In the genomic region with DNA sequence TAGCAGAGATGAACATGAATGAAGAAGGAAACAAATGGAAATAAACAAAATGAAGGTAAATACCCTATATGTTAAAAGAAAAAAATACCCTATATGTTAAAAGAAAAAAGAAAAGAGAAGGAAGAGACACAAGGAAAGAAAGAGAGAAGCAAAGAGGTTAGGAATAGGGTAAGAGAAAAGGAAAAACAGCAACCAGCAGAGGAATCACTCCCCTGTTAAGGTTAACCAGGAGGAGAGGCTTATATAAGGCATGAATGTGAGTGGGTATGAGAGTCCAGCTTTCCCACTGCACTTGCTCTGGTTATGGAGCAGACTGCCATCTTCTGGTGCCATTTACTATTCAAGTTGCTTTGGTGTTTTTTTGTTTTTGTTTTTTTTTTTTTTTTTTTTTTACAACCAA, we compare ENCODE assay signal across 8 cellular contexts.
DNase-seq lines count a peak whose midpoint lies in the region; ATAC-seq and TF ChIP-seq lines count a peak whose summit lies in the region.

No MANE protein-coding gene starts in this region.

- no peaks in the 10 kb centered on the region for H3K27me3 Mint-ChIP-seq in activated T-cell treated with anti-CD3 and anti-CD28 coated beads, Interleukin-2, amount 50 U/mL, for 24 hours

- H3K4me1 ChIP-seq in OCI-LY1 (ENCODE audit: insufficient read depth, low read length, severe bottlenecking) (peaks cover 30% of the 10 kb centered on the region), neutrophil (ENCODE audit: control insufficient read depth in 1 of 2, insufficient read depth in 1 of 2, low read depth in 1 of 2, low read length in 1 of 2) (peaks cover 22 to 47% of the 10 kb centered on the region in 2 experiments)

- no peaks in the 10 kb centered on the region for H3K27me3 ChIP-seq in OCI-LY1 (ENCODE audit: insufficient read depth, low read length)
- no peaks in the 10 kb centered on the region for H3K27me3 ChIP-seq in neutrophil

- no peak overlapping the region for H3K4me2 ChIP-seq in OCI-LY1 (ENCODE audit: low read length)

- H3K79me2 ChIP-seq in OCI-LY1 (ENCODE audit: insufficient read depth, low read length) = no peaks in the 10 kb centered on the region

- TF ChIP-seq CTCF in OCI-LY1 (IDR thresholded peaks at IDR 0.05; ENCODE audit: low read length) = peak; percentile 32; the same call in 1 of the 2 replicates
- no peak for TF ChIP-seq CTCF in neutrophil (IDR thresholded peaks at IDR 0.05)

- H3K36me3 ChIP-seq in OCI-LY1 (ENCODE audit: insufficient read depth, low read length) = peaks cover 17% of the 10 kb centered on the region; the same call in 1 of the 2 replicates
- H3K36me3 ChIP-seq in neutrophil = peaks cover 16% of the 10 kb centered on the region

- H3K27ac Mint-ChIP-seq in activated T-cell treated with anti-CD3 and anti-CD28 coated beads, Interleukin-2, amount 50 U/mL, for 24 hours = peak overlapping the region; percentile 97

- no peaks in the 10 kb centered on the region for H3K9me3 Mint-ChIP-seq in activated T-cell treated with anti-CD3 and anti-CD28 coated beads, Interleukin-2, amount 50 U/mL, for 24 hours

- no peak for DNase-seq in activated T-cell treated with anti-CD3 and anti-CD28 coated beads, Interleukin-2, amount 50 U/mL, for 24 hours
- DNase-seq in activated T-cell treated with anti-CD3 and anti-CD28 coated beads, Interleukin-2, amount 50 U/mL, for 1 hour = no peak
- DNase-seq in dedifferentiated amniotic fluid mesenchymal stem cell (ENCODE audit: extremely low spot score) (peak; percentile 59), NCI-H510A (lab: John Stamatoyannopoulos, UW) (no peak)
- no peak for DNase-seq in activated CD4-positive, alpha-beta T cell treated with anti-CD3 and anti-CD28 coated beads, Interleukin-2, amount 50 U/mL, for 1 hour

- peaks cover 36% of the 10 kb centered on the region for H3K4me1 Mint-ChIP-seq in activated T-cell treated with anti-CD3 and anti-CD28 coated beads, Interleukin-2, amount 50 U/mL, for 24 hours (ENCODE audit: low read depth)

- H3K9me2 ChIP-seq in OCI-LY1 (ENCODE audit: low read depth, low read length) = no peaks in the 10 kb centered on the region

- peak overlapping the region; percentile 87 for H3K4me3 Mint-ChIP-seq in activated T-cell treated with anti-CD3 and anti-CD28 coated beads, Interleukin-2, amount 50 U/mL, for 24 hours

- H3F3A ChIP-seq in OCI-LY1 (ENCODE audit: insufficient read depth, low read length) = no peaks in the 10 kb centered on the region

- H4K20me1 ChIP-seq in OCI-LY1 (ENCODE audit: insufficient read depth, low read length) = no peaks in the 10 kb centered on the region

- peaks cover 53% of the 10 kb centered on the region for H3K36me3 Mint-ChIP-seq in activated T-cell treated with anti-CD3 and anti-CD28 coated beads, Interleukin-2, amount 50 U/mL, for 24 hours (ENCODE audit: low read depth)

- ATAC-seq in HG02885 (IDR thresholded peaks at IDR 0.05; ENCODE audit: poor library complexity, unreplicated experiment) = no peak

- H3K27ac ChIP-seq in OCI-LY1 (ENCODE audit: low read depth, low read length, poor library complexity, severe bottlenecking) (no peak overlapping the region), neutrophil (peak overlapping the region; percentile 44)

- H2AFZ ChIP-seq in OCI-LY1 (ENCODE audit: low read length) = no peak overlapping the region

- no peak overlapping the region for H3K4me3 ChIP-seq in OCI-LY1 (ENCODE audit: low read depth, low read length, poor library complexity, severe bottlenecking)
- H3K4me3 ChIP-seq in neutrophil (ENCODE audit: low read depth in 1 of 2, low read length in 1 of 2) = no peak overlapping the region

- H3K9ac ChIP-seq in OCI-LY1 (ENCODE audit: low read length) = no peak overlapping the region

- H3K9me3 ChIP-seq in OCI-LY1 (ENCODE audit: low read length) = no peaks in the 10 kb centered on the region
- no peaks in the 10 kb centered on the region for H3K9me3 ChIP-seq in neutrophil
